Comparison of ENCODE assay signal across 10 cellular contexts in the genomic region with DNA sequence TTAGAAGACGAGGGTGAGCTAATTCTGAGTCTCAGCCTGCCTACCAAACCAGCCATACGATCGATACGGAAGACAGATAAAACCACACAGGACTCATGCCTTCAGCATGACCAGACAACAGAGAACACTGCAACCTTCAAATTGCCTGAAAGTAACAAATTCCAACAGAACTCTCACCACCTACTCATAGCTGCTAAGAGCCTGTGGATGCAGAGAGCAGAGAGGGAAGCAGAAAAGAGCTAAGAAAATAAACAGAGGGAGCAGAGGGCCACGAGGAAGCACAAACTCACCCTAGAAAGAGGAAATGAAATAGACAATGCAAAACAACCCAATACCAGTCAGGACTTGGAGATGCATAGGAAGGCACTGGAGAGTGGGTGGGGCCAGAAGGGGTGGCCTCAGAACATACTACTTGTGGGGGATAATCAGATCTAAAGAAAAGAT.
A peak's percentile ranks its signal among the peaks of the same experiment; 100 is the strongest.
DNase-seq lines count a peak whose midpoint lies in the region; ATAC-seq and TF ChIP-seq lines count a peak whose summit lies in the region.
"Had no signal": no experiment of that assay in that cellular context is flagged by ENCODE, and none has a peak within 500 bp of the region (broad histone marks: within the 10 kb centered on the region; RNA-seq: fewer than 3 reads in every experiment).

No MANE protein-coding gene starts in this region.

- DNase-seq in ELF-1 (ENCODE audit: low read depth, low spot score) (peak; percentile 37), HS-5 (ENCODE audit: low read depth) (peak; percentile 97), epithelial cell of prostate (ENCODE audit: low read depth, low spot score) (peak; percentile 44), RWPE1 (ENCODE audit: low spot score) (no peak), retina (no peak)
- DNase-seq in stimulated activated CD4-positive, alpha-beta T cell treated with anti-CD3 and anti-CD28 coated beads, Interleukin-1b, Interleukin-23, amount 100 ng/mL, for 48 hours: no peak
- no peak for DNase-seq in stimulated activated CD4-positive, alpha-beta T cell treated with anti-CD3 and anti-CD28 coated beads, Interleukin-4, amount 100 ng/mL, for 24 hours
- DNase-seq: stimulated activated naive CD4-positive, alpha-beta T cell had no signal

- ATAC-seq in GM21717 (IDR thresholded peaks at IDR 0.05; ENCODE audit: unreplicated experiment): peak; percentile 85

- peak overlapping the region; percentile 77 for H3K27ac ChIP-seq in epithelial cell of prostate
- no peak overlapping the region for H3K27ac ChIP-seq in RWPE1
- H3K27ac ChIP-seq: parathyroid adenoma had no signal

- CTCF ChIA-PET in RWPE1 (lab: Yijun Ruan, JAX): no interaction called here

- no peak for TF ChIP-seq CTCF in RWPE1 (conservative IDR thresholded peaks at IDR 0.05; ENCODE audit: low read depth)

- POLR2A ChIA-PET in RWPE1 (lab: Yijun Ruan, JAX; ENCODE audit: low non-redundant PET): no interaction called here

Comparison
In these comparisons a context has a peak if more than half of its experiments do, and no peak if none do; other contexts are left out.
1. DNase-seq: peak in ELF-1 (single experiment), HS-5 (single experiment) and epithelial cell of prostate (single experiment); none in RWPE1 (single experiment), stimulated activated CD4-positive, alpha-beta T cell treated with anti-CD3 and anti-CD28 coated beads, Interleukin-1b, Interleukin-23, amount 100 ng/mL, for 48 hours (single experiment), retina (single experiment) and stimulated activated CD4-positive, alpha-beta T cell treated with anti-CD3 and anti-CD28 coated beads, Interleukin-4, amount 100 ng/mL, for 24 hours (single experiment).